Comparison of ENCODE assay signal across 19 cellular contexts in the genomic region with DNA sequence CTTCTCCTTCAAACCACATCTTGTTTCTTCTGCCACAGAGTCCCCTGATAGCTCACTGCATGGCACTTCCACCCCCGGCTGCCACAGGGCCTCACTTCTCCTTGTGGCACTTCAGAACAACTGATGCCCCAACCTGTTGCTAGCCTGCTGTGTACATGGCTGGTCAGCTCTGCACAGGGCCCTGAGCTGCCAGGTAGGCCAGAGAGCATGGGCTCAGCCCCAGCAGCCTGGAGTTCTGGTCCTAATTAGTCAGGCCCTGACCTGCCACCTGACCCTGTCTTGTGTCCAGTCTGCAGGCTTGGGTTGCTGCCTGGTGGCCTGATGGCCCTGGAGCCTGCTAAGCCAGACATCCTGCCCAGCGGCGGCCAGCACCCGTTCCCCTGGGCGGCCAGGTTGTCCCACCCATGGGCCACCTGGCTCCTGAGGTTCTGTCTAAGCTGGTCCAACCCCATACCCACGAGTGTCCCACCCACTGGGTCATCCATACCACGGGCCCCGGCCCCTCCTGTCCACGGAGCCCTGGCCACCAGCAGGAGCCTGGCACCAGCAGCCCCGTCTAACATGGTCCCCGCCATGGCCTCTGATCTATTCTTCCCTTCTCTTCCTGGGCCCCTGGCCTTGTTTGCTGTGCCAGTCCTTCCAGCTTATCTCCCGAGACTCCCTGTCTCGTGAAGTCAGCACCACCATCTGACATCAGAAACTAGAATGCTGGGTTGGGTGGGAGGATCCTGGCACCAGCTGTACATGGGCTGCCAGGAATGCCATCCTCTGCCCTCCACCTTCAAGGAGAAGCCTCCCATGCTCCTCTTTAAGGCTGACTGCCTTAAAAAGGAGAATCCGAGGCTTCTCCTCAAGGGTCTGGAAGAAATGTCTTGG. TPM values are rescaled to one million over a fixed set of nuclear protein-coding genes. Genes with fewer than 3 reads are reported as not detected.
DNase-seq lines count a peak whose midpoint lies in the region; TF ChIP-seq lines count a peak whose summit lies in the region.
"Had no signal": no experiment of that assay in that cellular context is flagged by ENCODE, and none has a peak within 500 bp of the region (broad histone marks: within the 10 kb centered on the region; RNA-seq: fewer than 3 reads in every experiment).

No MANE protein-coding gene starts in this region.

- no peak for TF ChIP-seq POLR2A in stomach (IDR thresholded peaks at IDR 0.05)

- H3K18ac ChIP-seq in mesenchymal stem cell (ENCODE audit: low read depth in 1 of 2, low read length in 2 of 2) (no peak overlapping the region), mesendoderm (ENCODE audit: low read length) (no peak overlapping the region)

- WGBS in mesenchymal stem cell = 96% methylated on average over 14 of the region's 14 CpGs
- 60 to 74% (median 67%) methylated on average over 12 to 14 of the region's 14 CpGs for WGBS in stomach, 5 donors
- WGBS in mesendoderm (ENCODE audit: extremely low coverage, insufficient coverage, low lambda C conversion rate) = no CpG with 5 or more reads among the region's 14 CpGs

- CTCF ChIA-PET in MCF 10A (lab: Yijun Ruan, JAX) = interaction anchor here (0.5 to 1.5 kb wide), 6 partner anchors 10 to 388 kb away, joined by 3 to 4 read pairs (median 4); no protein-coding TSS in a partner anchor

- peaks cover 19% of the 10 kb centered on the region for H3K4me1 ChIP-seq in mesenchymal stem cell (ENCODE audit: control insufficient read depth, insufficient read depth, low read depth, low read length)
- peaks cover 38 to 68% (median 60%) of the 10 kb centered on the region in 4 donors for H3K4me1 ChIP-seq in stomach
- peaks cover 5% of the 10 kb centered on the region for H3K4me1 ChIP-seq in mesendoderm (ENCODE audit: control insufficient read depth, low read depth, low read length)
- H3K4me1 ChIP-seq: parathyroid adenoma had no signal

- BruUV-seq in MCF 10A (replicated peaks; lab: Mats Ljungman, UMichigan) = no TSS peak

- H3K9ac ChIP-seq in mesenchymal stem cell (ENCODE audit: low read length) (no peak overlapping the region), mesendoderm (ENCODE audit: low read length) (no peak overlapping the region)
- H3K9ac ChIP-seq: parathyroid adenoma had no signal

- POLR2A ChIA-PET in MCF 10A (lab: Yijun Ruan, JAX) = interaction anchor here (1.8 kb wide), 1 partner anchor 22 kb away, joined by 4 read pairs; the partner anchor contains the start of gene TBC1D22A

- DNase-seq in activated naive CD8-positive, alpha-beta T cell treated with anti-CD3 and anti-CD28 coated beads for 36 hours = no peak
- DNase-seq in amniotic epithelial cell (ENCODE audit: low read depth) = peak; percentile 47
- no peak for DNase-seq in mesenchymal stem cell
- DNase-seq in stomach = peak; percentile 60
- DNase-seq in mesendoderm = no peak
- DNase-seq in MCF 10A (ENCODE audit: unreplicated experiment) = no peak
- DNase-seq in OCI-M1 (lab: John Stamatoyannopoulos, UW) = no peak
- DNase-seq: activated CD8-positive, alpha-beta T cell treated with anti-CD3 and anti-CD28 coated beads for 36 hours; activated effector memory CD4-positive, alpha-beta T cell treated with Interleukin-2 at 50 U/mL for 16 hours; DMS 273 treated with DMSO at 0.1 percent for 48 hours; endodermal cell; KG1; NCI-H1417 treated with DMSO at 0.1 percent for 48 hours; NCI-H2227 treated with DMSO at 0.1 percent for 48 hours; NK-92 treated with Interleukin-12 subunit alpha and Interleukin-12 subunit beta, amount 100 ng/mL, for 24 hours; SHP77 treated with DMSO at 0.1 percent for 48 hours; thyroid gland had no signal

- H2BK120ac ChIP-seq in mesenchymal stem cell (ENCODE audit: low read depth, low read length) = no peak overlapping the region
- no peak overlapping the region for H2BK120ac ChIP-seq in mesendoderm (ENCODE audit: low read depth, low read length)

- intact Hi-C loops in stomach (cut with DNase I; ENCODE audit: low total_unique reads) (no loop called here), MCF 10A (cut with micrococcal nuclease) (no loop called here)

- H3K9me3 ChIP-seq in mesenchymal stem cell (ENCODE audit: control insufficient read depth, low read length) (no peaks in the 10 kb centered on the region), stomach (no peaks in the 10 kb centered on the region)
- H3K9me3 ChIP-seq: thyroid gland had no signal

- H3K36me3 Mint-ChIP-seq in activated naive CD8-positive, alpha-beta T cell = no peaks in the 10 kb centered on the region
- H3K36me3 Mint-ChIP-seq in activated naive CD8-positive, alpha-beta T cell treated with anti-CD3 and anti-CD28 coated beads for 36 hours = peaks cover 6% of the 10 kb centered on the region
- H3K36me3 Mint-ChIP-seq in MCF 10A (ENCODE audit: insufficient read depth, unreplicated experiment) = no peaks in the 10 kb centered on the region

- no peak overlapping the region for H3K4ac ChIP-seq in mesenchymal stem cell (ENCODE audit: low read depth in 1 of 2, low read length in 2 of 2)
- H3K4ac ChIP-seq in mesendoderm (ENCODE audit: low read depth, low read length) = no peak overlapping the region

- H3K79me1 ChIP-seq in mesenchymal stem cell (replicated peaks; ENCODE audit: low read length, poor library complexity, severe bottlenecking) (no peaks in the 10 kb centered on the region), mesendoderm (ENCODE audit: low read length) (peaks cover 6% of the 10 kb centered on the region)

- H2BK5ac ChIP-seq in mesenchymal stem cell (ENCODE audit: low read depth, low read length, poor library complexity, severe bottlenecking) (no peak overlapping the region), mesendoderm (ENCODE audit: low read length) (no peak overlapping the region)

- H2AK5ac ChIP-seq in mesenchymal stem cell (ENCODE audit: low read length, severe bottlenecking) (no peak overlapping the region), mesendoderm (ENCODE audit: low read length) (no peak overlapping the region)

- no peak overlapping the region for H4K5ac ChIP-seq in mesendoderm (ENCODE audit: low read length)

- H2BK15ac ChIP-seq in mesenchymal stem cell (ENCODE audit: low read depth, poor library complexity, severe bottlenecking) (no peak overlapping the region), mesendoderm (replicated peaks; ENCODE audit: low read depth) (no peak overlapping the region)

- TF ChIP-seq EP300 in stomach (IDR thresholded peaks at IDR 0.05) = no peak

- H3K4me3 Mint-ChIP-seq in activated naive CD8-positive, alpha-beta T cell = peak overlapping the region; percentile 63
- H3K4me3 Mint-ChIP-seq in activated naive CD8-positive, alpha-beta T cell treated with anti-CD3 and anti-CD28 coated beads for 36 hours = no peak overlapping the region
- no peak overlapping the region for H3K4me3 Mint-ChIP-seq in MCF 10A (ENCODE audit: unreplicated experiment)
- H3K4me3 Mint-ChIP-seq: activated CD8-positive, alpha-beta T cell treated with anti-CD3 and anti-CD28 coated beads for 36 hours; endodermal cell had no signal

- no peak overlapping the region for H3K56ac ChIP-seq in mesendoderm (ENCODE audit: low read length)

- H3K27ac ChIP-seq in mesenchymal stem cell (ENCODE audit: low read length, poor library complexity, severe bottlenecking) (no peak overlapping the region), stomach (peak overlapping the region in 3 of 5 donors; percentile 9 to 54 (median 21)), mesendoderm (ENCODE audit: low read depth, low read length) (no peak overlapping the region)
- H3K27ac ChIP-seq: parathyroid adenoma, thyroid gland had no signal

- H2BK12ac ChIP-seq in mesenchymal stem cell (ENCODE audit: low read length in 2 of 2) = no peak overlapping the region

- H4K8ac ChIP-seq in mesenchymal stem cell (ENCODE audit: low read length) (peak overlapping the region; percentile 62), mesendoderm (ENCODE audit: low read depth, low read length) (no peak overlapping the region)

- no peak for TF ChIP-seq CTCF in stomach (IDR thresholded peaks at IDR 0.05)
- TF ChIP-seq CTCF in MCF 10A (IDR thresholded peaks at IDR 0.05; ENCODE audit: unreplicated experiment) = no peak

- no peaks in the 10 kb centered on the region for H3K9me3 Mint-ChIP-seq in activated naive CD8-positive, alpha-beta T cell (ENCODE audit: low read depth)
- peaks cover 7% of the 10 kb centered on the region for H3K9me3 Mint-ChIP-seq in activated naive CD8-positive, alpha-beta T cell treated with anti-CD3 and anti-CD28 coated beads for 36 hours
- H3K9me3 Mint-ChIP-seq in MCF 10A (ENCODE audit: unreplicated experiment) = no peaks in the 10 kb centered on the region

- H3K14ac ChIP-seq in mesenchymal stem cell (ENCODE audit: low read length in 2 of 2) = no peak overlapping the region

- peaks cover 7% of the 10 kb centered on the region for H3K79me2 ChIP-seq in mesendoderm (ENCODE audit: control insufficient read depth, insufficient read depth, low read length)
- H3K79me2 ChIP-seq: parathyroid adenoma had no signal

- no peak overlapping the region for H3K23ac ChIP-seq in mesenchymal stem cell (ENCODE audit: low read length in 2 of 2)
- no peak overlapping the region for H3K23ac ChIP-seq in mesendoderm (ENCODE audit: low read length)

- H3K36me3 ChIP-seq in mesenchymal stem cell (ENCODE audit: control insufficient read depth in 1 of 2, insufficient read depth in 2 of 2, low read depth in 1 of 2, low read length in 2 of 2) (no peaks in the 10 kb centered on the region), stomach (no peaks in the 10 kb centered on the region), mesendoderm (ENCODE audit: control insufficient read depth, insufficient read depth, low read length) (no peaks in the 10 kb centered on the region)
- H3K36me3 ChIP-seq: thyroid gland had no signal

- peak overlapping the region; percentile 25 for H4K91ac ChIP-seq in mesenchymal stem cell (ENCODE audit: low read length)

- H3K4me2 ChIP-seq in mesenchymal stem cell (ENCODE audit: low read length, poor library complexity, severe bottlenecking) (no peak overlapping the region), mesendoderm (ENCODE audit: low read length) (no peak overlapping the region)

- peaks cover 15% of the 10 kb centered on the region for H3K4me1 Mint-ChIP-seq in activated naive CD8-positive, alpha-beta T cell (ENCODE audit: low read depth)
- peaks cover 17% of the 10 kb centered on the region for H3K4me1 Mint-ChIP-seq in activated naive CD8-positive, alpha-beta T cell treated with anti-CD3 and anti-CD28 coated beads for 36 hours
- H3K4me1 Mint-ChIP-seq in MCF 10A (ENCODE audit: insufficient read depth, unreplicated experiment) = peaks cover 10% of the 10 kb centered on the region

- H3K27ac Mint-ChIP-seq in activated naive CD8-positive, alpha-beta T cell = no peak overlapping the region
- no peak overlapping the region for H3K27ac Mint-ChIP-seq in activated naive CD8-positive, alpha-beta T cell treated with anti-CD3 and anti-CD28 coated beads for 36 hours
- no peak overlapping the region for H3K27ac Mint-ChIP-seq in MCF 10A (ENCODE audit: low read depth, unreplicated experiment)
- H3K27ac Mint-ChIP-seq: activated CD8-positive, alpha-beta T cell treated with anti-CD3 and anti-CD28 coated beads for 36 hours; endodermal cell had no signal

- no peaks in the 10 kb centered on the region for H3K27me3 Mint-ChIP-seq in activated naive CD8-positive, alpha-beta T cell
- no peaks in the 10 kb centered on the region for H3K27me3 Mint-ChIP-seq in activated naive CD8-positive, alpha-beta T cell treated with anti-CD3 and anti-CD28 coated beads for 36 hours
- peaks cover 6% of the 10 kb centered on the region for H3K27me3 Mint-ChIP-seq in MCF 10A (ENCODE audit: insufficient read depth, unreplicated experiment)
- H3K27me3 Mint-ChIP-seq: activated CD8-positive, alpha-beta T cell treated with anti-CD3 and anti-CD28 coated beads for 36 hours had no signal

- no peak overlapping the region for H2AFZ ChIP-seq in mesenchymal stem cell (ENCODE audit: low read depth, low read length)
- H2AFZ ChIP-seq: parathyroid adenoma had no signal

- peaks cover 0 to 2% of the 10 kb centered on the region in 2 experiments for H3K27me3 ChIP-seq in mesenchymal stem cell (ENCODE audit: control insufficient read depth in 1 of 2, insufficient read depth in 1 of 2, low read length in 2 of 2)
- H3K27me3 ChIP-seq in stomach = no peaks in the 10 kb centered on the region
- no peaks in the 10 kb centered on the region for H3K27me3 ChIP-seq in mesendoderm (ENCODE audit: insufficient read depth, low read length, poor library complexity)
- H3K27me3 ChIP-seq: thyroid gland had no signal

- H3K4me3 ChIP-seq in mesenchymal stem cell (ENCODE audit: insufficient read depth in 1 of 2, low read depth in 1 of 2, low read length in 2 of 2) = no peak overlapping the region
- no peak overlapping the region for H3K4me3 ChIP-seq in stomach
- H3K4me3 ChIP-seq in mesendoderm (ENCODE audit: low read length) = no peak overlapping the region
- H3K4me3 ChIP-seq: thyroid gland had no signal

RNA-seq across cellular contexts. Expression of gene CERK, which starts 3.1 kb away (rescaled TPM):
- 10 to 100 TPM; 38.1 to 41.3 TPM for total RNA-seq in activated naive CD8-positive, alpha-beta T cell treated with anti-CD3 and anti-CD28 coated beads for 36 hours
- polyA plus RNA-seq in mesenchymal stem cell (2013, experiment 1 of 2) = 29.4 TPM
- 29.3 TPM for polyA plus RNA-seq in mesenchymal stem cell (2013, experiment 2 of 2)
- 10 to 100 TPM; 29.1 to 59.4 (median 42.4) TPM for total RNA-seq in stomach
- polyA plus RNA-seq in stomach = 10 to 100 TPM; 12.5 to 29.2 (median 26.0) TPM
- polyA plus RNA-seq in mesendoderm (2013, experiment 1 of 2) = 26.7 TPM
- 26.7 TPM for polyA plus RNA-seq in mesendoderm (2013, experiment 2 of 2)
- 11.6 and 20.2 TPM in 2 replicates for total RNA-seq in MCF 10A (2022)

RNA-seq across cellular contexts. Expression of gene TBC1D22A, which starts 21.3 kb away (rescaled TPM):
- total RNA-seq in activated naive CD8-positive, alpha-beta T cell treated with anti-CD3 and anti-CD28 coated beads for 36 hours = 10 to 100 TPM; 42.1 to 42.4 TPM
- 16.5 TPM for polyA plus RNA-seq in mesenchymal stem cell (2013, experiment 1 of 2)
- polyA plus RNA-seq in mesenchymal stem cell (2013, experiment 2 of 2) = 17.1 TPM
- total RNA-seq in stomach (10 to 100 TPM; 13.8 to 53.1 (median 47.4) TPM), MCF 10A (2022) (26.0 and 27.7 TPM in 2 replicates)
- 10 to 100 TPM; 13.3 to 22.1 (median 15.5) TPM for polyA plus RNA-seq in stomach
- 11.9 TPM for polyA plus RNA-seq in mesendoderm (2013, experiment 1 of 2)
- 11.3 TPM for polyA plus RNA-seq in mesendoderm (2013, experiment 2 of 2)

Comparison
In these comparisons a context has a peak if more than half of its experiments do, and no peak if none do; other contexts are left out.
1. DNase-seq: peak in amniotic epithelial cell (single experiment) and stomach (single experiment); none in activated naive CD8-positive, alpha-beta T cell treated with anti-CD3 and anti-CD28 coated beads for 36 hours (single experiment), mesenchymal stem cell (single experiment), mesendoderm (single experiment), MCF 10A (single experiment) and OCI-M1 (single experiment).
2. H3K27ac ChIP-seq: peak in stomach (3 of 5); none in mesenchymal stem cell (single experiment) and mesendoderm (single experiment).